ENCODE assay signal across 22 cellular contexts in genomic region chr14:102421366-102422057, GRCh38. TPM values are rescaled to one million over a fixed set of nuclear protein-coding genes. Genes with fewer than 3 reads are reported as not detected.
DNase-seq lines count a peak whose midpoint lies in the region; ATAC-seq and TF ChIP-seq lines count a peak whose summit lies in the region.
"Had no signal": no experiment of that assay in that cellular context is flagged by ENCODE, and none has a peak within 500 bp of the region (broad histone marks: within the 10 kb centered on the region; RNA-seq: fewer than 3 reads in every experiment).

No MANE protein-coding gene starts in this region.

- no peaks in the 10 kb centered on the region for H3K9me3 ChIP-seq in upper lobe of right lung
- H3K9me3 ChIP-seq: thyroid gland had no signal

- ATAC-seq in upper lobe of right lung: no peak
- ATAC-seq: left cardiac atrium; natural killer cell; stimulated activated memory B cell treated with anti-CD40 and anti-IgM and Interleukin-4, amounts not matched to agents 10 μg/mL and 1 μg/mL and 100 μg/mL, for 72 hours had no signal

- no peak overlapping the region for H3K4me3 ChIP-seq in upper lobe of right lung
- H3K4me3 ChIP-seq: cardiac muscle cell, thyroid gland had no signal

- DNase-seq in activated CD8-positive, alpha-beta memory T cell treated with anti-CD3 and anti-CD28 coated beads, Interleukin-2, amount 50 U/mL, for 48 hours: peak; percentile 4
- no peak for DNase-seq in activated CD8-positive, alpha-beta memory T cell treated with anti-CD3 and anti-CD28 coated beads, Interleukin-2, amount 50 U/mL, for 4 hours
- DNase-seq in mesenteric fat pad (ENCODE audit: low spot score) (peak; percentile 20), upper lobe of right lung (peak; percentile 41), NOMO-1 treated with DMSO at 0.1 percent for 48 hours (lab: John Stamatoyannopoulos, UW; ENCODE audit: unreplicated experiment) (no peak), HT-29 (ENCODE audit: low spot score) (no peak)
- no peak for DNase-seq in stimulated activated CD4-positive, alpha-beta T cell treated with anti-CD3 and anti-CD28 coated beads, Interleukin-12 subunit alpha, Interleukin-12 subunit beta, amount 100 ng/mL, for 4 hours
- DNase-seq: activated CD4-positive, alpha-beta T cell treated with anti-CD3 and anti-CD28 coated beads, Interleukin-2, amount 50 U/mL, for 48 hours; activated CD4-positive, CD25-positive, alpha-beta regulatory T cell; amniotic stem cell; CD8-positive, alpha-beta memory T cell; left cardiac atrium; natural killer cell; NCI-H1105; NCI-H2081 treated with DMSO at 0.1 percent for 48 hours; NCI-H510A treated with DMSO at 0.1 percent for 48 hours; stimulated activated CD4-positive, alpha-beta T cell treated with anti-CD3 and anti-CD28 coated beads, Interleukin-2, amount 100 ng/mL, for 24 hours; thyroid gland had no signal

- peak; percentile 15; the same call in 1 of the 2 replicates for TF ChIP-seq CTCF in VCaP (conservative IDR thresholded peaks at IDR 0.05)
- no peak for TF ChIP-seq CTCF in upper lobe of right lung (IDR thresholded peaks at IDR 0.05)

- H3K36me3 ChIP-seq in upper lobe of right lung: peaks cover 8% of the 10 kb centered on the region
- H3K36me3 ChIP-seq: cardiac muscle cell, thyroid gland had no signal

- H3K4me1 ChIP-seq in upper lobe of right lung: no peaks in the 10 kb centered on the region
- H3K4me1 ChIP-seq: parathyroid adenoma, thyroid gland had no signal

- no peak overlapping the region for H3K27ac ChIP-seq in VCaP
- H3K27ac ChIP-seq in upper lobe of right lung: no peak overlapping the region
- H3K27ac ChIP-seq: cardiac muscle cell, parathyroid adenoma, thyroid gland had no signal

- intact Hi-C loops in upper lobe of right lung (cut with DNase I): no loop called here

- no peaks in the 10 kb centered on the region for H3K27me3 ChIP-seq in upper lobe of right lung
- H3K27me3 ChIP-seq: cardiac muscle cell, thyroid gland had no signal

RNA-seq across cellular contexts. Expression of gene TECPR2, which starts 58.8 kb away (rescaled TPM):
- 29.5 TPM for total RNA-seq in mesenteric fat pad
- 21.4 TPM for total RNA-seq in upper lobe of right lung
- 5.3 and 8.9 TPM in 2 replicates for total RNA-seq in HT-29 (2014; rRNA removed; shearing (Covaris generic))

RNA-seq across cellular contexts. Expression of gene CINP, which starts 58.8 kb away (rescaled TPM):
- total RNA-seq in mesenteric fat pad (34.1 TPM), upper lobe of right lung (34.4 TPM)
- 25.2 and 27.7 TPM in 2 replicates for total RNA-seq in HT-29 (2014; rRNA removed; shearing (Covaris generic))

Comparison
In these comparisons a context has a peak if more than half of its experiments do, and no peak if none do; other contexts are left out.
1. DNase-seq: peak in activated CD8-positive, alpha-beta memory T cell treated with anti-CD3 and anti-CD28 coated beads, Interleukin-2, amount 50 U/mL, for 48 hours (single experiment), mesenteric fat pad (single experiment) and upper lobe of right lung (single experiment); none in activated CD8-positive, alpha-beta memory T cell treated with anti-CD3 and anti-CD28 coated beads, Interleukin-2, amount 50 U/mL, for 4 hours (single experiment), NOMO-1 treated with DMSO at 0.1 percent for 48 hours (single experiment), stimulated activated CD4-positive, alpha-beta T cell treated with anti-CD3 and anti-CD28 coated beads, Interleukin-12 subunit alpha, Interleukin-12 subunit beta, amount 100 ng/mL, for 4 hours (single experiment) and HT-29 (single experiment).